8 cellular contexts compared by ENCODE assay signal in the genomic region with DNA sequence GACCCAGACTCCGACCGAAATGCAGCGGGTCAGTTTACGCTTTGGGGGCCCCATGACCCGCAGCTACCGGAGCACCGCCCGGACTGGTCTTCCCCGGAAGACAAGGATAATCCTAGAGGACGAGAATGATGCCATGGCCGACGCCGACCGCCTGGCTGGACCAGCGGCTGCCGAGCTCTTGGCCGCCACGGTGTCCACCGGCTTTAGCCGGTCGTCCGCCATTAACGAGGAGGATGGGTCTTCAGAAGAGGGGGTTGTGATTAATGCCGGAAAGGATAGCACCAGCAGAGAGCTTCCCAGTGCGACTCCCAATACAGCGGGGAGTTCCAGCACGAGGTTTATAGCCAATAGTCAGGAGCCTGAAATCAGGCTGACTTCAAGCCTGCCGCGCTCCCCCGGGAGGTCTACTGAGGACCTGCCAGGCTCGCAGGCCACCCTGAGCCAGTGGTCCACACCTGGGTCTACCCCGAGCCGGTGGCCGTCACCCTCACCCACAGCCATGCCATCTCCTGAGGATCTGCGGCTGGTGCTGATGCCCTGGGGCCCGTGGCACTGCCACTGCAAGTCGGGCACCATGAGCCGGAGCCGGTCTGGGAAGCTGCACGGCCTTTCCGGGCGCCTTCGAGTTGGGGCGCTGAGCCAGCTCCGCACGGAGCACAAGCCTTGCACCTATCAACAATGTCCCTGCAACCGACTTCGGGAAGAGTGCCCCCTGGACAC. TPM values are rescaled to one million over a fixed set of nuclear protein-coding genes. Genes with fewer than 3 reads are reported as not detected.
A peak's percentile ranks its signal among the peaks of the same experiment; 100 is the strongest.
DNase-seq lines count a peak whose midpoint lies in the region; ATAC-seq and TF ChIP-seq lines count a peak whose summit lies in the region.

No MANE protein-coding gene starts in this region.

- H3K27ac ChIP-seq in HUES6 (ENCODE audit: low read depth, low read length) (peak overlapping the region; percentile 82), Panc1 (ENCODE audit: low read length) (peak overlapping the region; percentile 86), foreskin keratinocyte (no peak overlapping the region), uterus (peak overlapping the region; percentile 89 to 94)

- peak; percentile 81 for TF ChIP-seq CTCF in Panc1 (IDR thresholded peaks at IDR 0.05)
- peak; percentile 62 for TF ChIP-seq CTCF in foreskin keratinocyte (conservative IDR thresholded peaks at IDR 0.05)
- peak; percentile 43 for TF ChIP-seq CTCF in nephron progenitor cell (IDR thresholded peaks at IDR 0.05)
- peak; percentile 26 to 63 (median 50) for TF ChIP-seq CTCF in uterus (IDR thresholded peaks at IDR 0.05)

- H3K4me1 ChIP-seq in HUES6 (ENCODE audit: control insufficient read depth, insufficient read depth, low read length) (peaks cover 4% of the 10 kb centered on the region), Panc1 (ENCODE audit: control insufficient read depth, insufficient read depth, low read length) (peaks cover 3% of the 10 kb centered on the region; the same call in 1 of the 2 replicates), foreskin keratinocyte (peaks cover 4% of the 10 kb centered on the region), uterus (no peaks in the 10 kb centered on the region)

- peaks cover 59% of the 10 kb centered on the region for H3K4me1 Mint-ChIP-seq in nephron progenitor cell

- H3K27me3 ChIP-seq in HUES6 (ENCODE audit: control insufficient read depth, insufficient read depth, low read length) (no peaks in the 10 kb centered on the region), Panc1 (ENCODE audit: control insufficient read depth, insufficient read depth, low read length) (no peaks in the 10 kb centered on the region), foreskin keratinocyte (no peaks in the 10 kb centered on the region), uterus (no peaks in the 10 kb centered on the region)

- H3K4me3 ChIP-seq in HUES6 (ENCODE audit: low read depth, low read length): peak overlapping the region; percentile 81
- peak overlapping the region; percentile 66 to 88 for H3K4me3 ChIP-seq in Panc1 (ENCODE audit: low read depth in 2 of 2, low read length in 2 of 2)
- peak overlapping the region; percentile 57 to 71 for H3K4me3 ChIP-seq in uterus

- CTCF ChIA-PET in Panc1 (lab: Charles Lee): interaction anchor here (0.5 to 1.5 kb wide), 5 partner anchors 13 to 104 kb away, joined by 3 to 5 read pairs (median 5); a partner anchor contains a TSS

- DNase-seq in C1 segment of cervical spinal cord (lab: John Stamatoyannopoulos, UW) (peak in 13 of 14 donors; percentile 19 to 82 (median 72)), Panc1 (ENCODE audit: low read depth, low spot score) (no peak), foreskin keratinocyte (peak in 1 of 2 donors; percentile 69), nephron progenitor cell (peak; percentile 60), uterus (peak; percentile 69 to 71)
- peak; percentile 60 for DNase-seq in activated naive CD4-positive, alpha-beta T cell treated with Interleukin-2 at 50 U/mL for 16 hours

- H3K9me3 ChIP-seq in HUES6 (ENCODE audit: control insufficient read depth, insufficient read depth, low read depth, low read length) (no peaks in the 10 kb centered on the region), Panc1 (ENCODE audit: control insufficient read depth, insufficient read depth, low read depth, low read length) (no peaks in the 10 kb centered on the region), uterus (no peaks in the 10 kb centered on the region)

- H3K9me3 Mint-ChIP-seq in nephron progenitor cell: no peaks in the 10 kb centered on the region

- intact Hi-C loops in Panc1 (cut with micrococcal nuclease; ENCODE audit: unreplicated experiment) (no loop called here), uterus (cut with DNase I; ENCODE audit: low total_unique reads) (no loop called here)

- H3K36me3 ChIP-seq in HUES6 (ENCODE audit: control insufficient read depth, insufficient read depth, low read length) (peaks cover 24% of the 10 kb centered on the region), Panc1 (ENCODE audit: control insufficient read depth, insufficient read depth, low read length) (peaks cover 9% of the 10 kb centered on the region), uterus (no peaks in the 10 kb centered on the region)

- peaks cover 3% of the 10 kb centered on the region for H3K27me3 Mint-ChIP-seq in nephron progenitor cell (ENCODE audit: low read depth, poor library complexity)

- H3K9ac ChIP-seq in HUES6 (ENCODE audit: low read length): peak overlapping the region; percentile 85

- TSS peak; percentile 84 for BruUV-seq in Panc1 (replicated peaks; lab: Mats Ljungman, UMichigan)

- in situ Hi-C loops in Panc1 (cut with HindIII; ENCODE audit: low pct_unique_long_range_greater_than_20kb, low sequenced_read_pairs): no loop called here

- H3K4me3 Mint-ChIP-seq in nephron progenitor cell: peak overlapping the region; percentile 95

- peak overlapping the region; percentile 94 for H3K27ac Mint-ChIP-seq in nephron progenitor cell

- peak in 1 of 2 donors; percentile 20 for TF ChIP-seq POLR2A in uterus (IDR thresholded peaks at IDR 0.05)

- H3K36me3 Mint-ChIP-seq in nephron progenitor cell (ENCODE audit: low read depth): peaks cover 14% of the 10 kb centered on the region

- POLR2A ChIA-PET in Panc1 (lab: Charles Lee): no interaction called here

- ATAC-seq in GM19328 (IDR thresholded peaks at IDR 0.05; ENCODE audit: unreplicated experiment) (peak; percentile 53), Panc1 (peak; percentile 82), foreskin keratinocyte (peak; percentile 77)

RNA-seq across cellular contexts. Expression of a gene that starts 0.5 kb away (rescaled TPM):
- total RNA-seq in Panc1 (2021; ENCODE audit: unreplicated experiment): 2.7 TPM
- 6.3 TPM for polyA plus RNA-seq in Panc1 (2012; ENCODE audit: insufficient read length)
- total RNA-seq in foreskin keratinocyte: 1.3 TPM in 2 replicates
- 1.6 and 1.7 TPM in 2 replicates for polyA plus RNA-seq in foreskin keratinocyte
- 1 to 10 TPM in 3 of 4 donors, under 1 TPM in 1; 0.59 to 8.5 (median 3.8) TPM for total RNA-seq in uterus

RNA-seq across cellular contexts. Expression of a gene that starts 11.3 kb away (rescaled TPM):
- total RNA-seq in Panc1 (2021; ENCODE audit: unreplicated experiment) (81.2 TPM), foreskin keratinocyte (107 and 114 TPM in 2 replicates), uterus (10 to 100 TPM; 21.5 to 80.8 (median 39.4) TPM)
- polyA plus RNA-seq in Panc1 (2012; ENCODE audit: insufficient read length): 51.3 TPM
- 56.0 and 62.1 TPM in 2 replicates for polyA plus RNA-seq in foreskin keratinocyte

RNA-seq across cellular contexts. Expression of a gene that starts 11.7 kb away (rescaled TPM):
- total RNA-seq in Panc1 (2021; ENCODE audit: unreplicated experiment): 0.46 TPM
- 0.42 TPM for polyA plus RNA-seq in Panc1 (2012; ENCODE audit: insufficient read length)
- 0.54 and 0.60 TPM in 2 replicates for total RNA-seq in foreskin keratinocyte
- polyA plus RNA-seq in foreskin keratinocyte: 0.40 and 0.46 TPM in 2 replicates
- total RNA-seq in uterus: under 1 TPM in 2 of 4 donors, not detected in 2; 0.24 to 0.55 TPM

RNA-seq across cellular contexts. Expression of a gene that starts 12.1 kb away (rescaled TPM):
- total RNA-seq in Panc1 (2021; ENCODE audit: unreplicated experiment) (5.0 TPM), foreskin keratinocyte (5.8 and 7.8 TPM in 2 replicates), uterus (10 to 100 TPM in 1 of 4 donors, 1 to 10 TPM in 3; 1.3 to 10.6 (median 5.6) TPM)
- 6.1 TPM for polyA plus RNA-seq in Panc1 (2012; ENCODE audit: insufficient read length)
- polyA plus RNA-seq in foreskin keratinocyte: 7.0 and 8.4 TPM in 2 replicates

RNA-seq across cellular contexts. Expression of a gene that starts 22.5 kb away (rescaled TPM):
- total RNA-seq in Panc1 (2021; ENCODE audit: unreplicated experiment) (8.1 TPM), foreskin keratinocyte (10.9 and 12.0 TPM in 2 replicates), uterus (100 to 1,000 TPM in 1 of 4 donors, 10 to 100 TPM in 2, 1 to 10 TPM in 1; 7.4 to 285 (median 21.2) TPM)
- 2.2 TPM for polyA plus RNA-seq in Panc1 (2012; ENCODE audit: insufficient read length)
- polyA plus RNA-seq in foreskin keratinocyte: 4.1 and 4.9 TPM in 2 replicates
